ENCODE assay signal across 11 cellular contexts in the genomic region with DNA sequence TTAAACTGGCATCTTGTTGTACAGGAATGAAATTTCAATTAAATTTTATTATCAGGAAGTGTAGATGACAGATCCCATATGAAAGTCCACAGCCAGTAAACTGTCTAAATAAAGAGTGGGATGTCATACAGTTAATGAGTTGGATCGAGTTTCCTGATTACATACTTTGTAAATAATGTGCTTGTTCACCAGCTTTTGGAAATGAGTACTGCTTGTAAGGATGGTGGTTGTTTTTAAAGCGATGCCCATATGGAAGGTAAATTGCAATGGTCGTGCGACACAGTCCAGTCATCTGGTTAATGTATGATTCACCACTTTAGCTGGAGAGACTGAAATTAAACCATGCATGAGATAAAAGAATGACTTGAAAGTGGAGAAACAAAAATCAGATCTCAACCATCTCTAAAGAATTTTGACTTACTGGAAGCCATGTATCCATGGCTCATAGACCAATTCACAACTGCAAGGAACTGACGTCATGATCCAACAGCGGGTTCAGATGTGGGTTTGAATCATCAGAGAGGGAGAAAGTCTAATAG. TPM values are rescaled to one million over a fixed set of nuclear protein-coding genes. Genes with fewer than 3 reads are reported as not detected.
DNase-seq lines count a peak whose midpoint lies in the region; ATAC-seq and TF ChIP-seq lines count a peak whose summit lies in the region.
"Had no signal": no experiment of that assay in that cellular context is flagged by ENCODE, and none has a peak within 500 bp of the region (broad histone marks: within the 10 kb centered on the region; RNA-seq: fewer than 3 reads in every experiment).

No MANE protein-coding gene starts in this region.

- no peak overlapping the region for H4K8ac ChIP-seq in trophoblast cell (ENCODE audit: low read depth, low read length)

- WGBS in trophoblast cell (ENCODE audit: extremely low coverage, insufficient coverage, insufficient read length): no CpG with 5 or more reads among the region's 6 CpGs

- H2BK5ac ChIP-seq in trophoblast cell (ENCODE audit: low read depth, low read length, poor library complexity): no peak overlapping the region

- H3K36me3 ChIP-seq in trophoblast cell (ENCODE audit: control insufficient read depth in 1 of 2, insufficient read depth in 2 of 2, low read length in 2 of 2): no peaks in the 10 kb centered on the region
- H3K36me3 ChIP-seq: tibial artery had no signal

- H3K79me2 ChIP-seq in trophoblast cell (ENCODE audit: control insufficient read depth, insufficient read depth, low read length, poor library complexity): no peaks in the 10 kb centered on the region

- no peak for ATAC-seq in GM18868 (IDR thresholded peaks at IDR 0.05; ENCODE audit: unreplicated experiment)
- ATAC-seq: body of pancreas, left lobe of liver had no signal

- no peaks in the 10 kb centered on the region for H3K4me1 ChIP-seq in trophoblast cell (ENCODE audit: control insufficient read depth in 1 of 2, insufficient read depth in 2 of 2, low read length in 2 of 2)
- H3K4me1 ChIP-seq: body of pancreas, tibial artery had no signal

- no peak overlapping the region for H4K12ac ChIP-seq in trophoblast cell (ENCODE audit: low read depth, low read length)

- no peak overlapping the region for H2BK12ac ChIP-seq in trophoblast cell (ENCODE audit: low read length)

- no peak overlapping the region for H2BK120ac ChIP-seq in trophoblast cell (ENCODE audit: insufficient read depth, low read length, poor library complexity)

- no peaks in the 10 kb centered on the region for H3K27me3 ChIP-seq in trophoblast cell (ENCODE audit: insufficient read depth, low read length)
- H3K27me3 ChIP-seq: body of pancreas had no signal

- H3K79me1 ChIP-seq in trophoblast cell (ENCODE audit: low read length): no peaks in the 10 kb centered on the region

- H3K14ac ChIP-seq in trophoblast cell (ENCODE audit: low read length): no peak overlapping the region

- no peak overlapping the region for H3K4ac ChIP-seq in trophoblast cell (ENCODE audit: low read depth, low read length)

- no peak overlapping the region for H2AFZ ChIP-seq in trophoblast cell (ENCODE audit: insufficient read depth, low read length, poor library complexity)

- intact Hi-C loops in cardiac septum (cut with DNase I): no loop called here

- DNase-seq in EH (ENCODE audit: low read depth) (peak; percentile 84), LNCaP clone FGC (ENCODE audit: low read depth) (peak; percentile 89), choroid plexus epithelial cell (ENCODE audit: low read depth) (peak; percentile 10), trophoblast cell (peak; percentile 69 to 75), cardiac septum (ENCODE audit: low spot score) (no peak)
- DNase-seq in stimulated activated CD4-positive, alpha-beta T cell treated with anti-CD3 and anti-CD28 coated beads, Interleukin-12 subunit alpha, Interleukin-12 subunit beta, amount 100 ng/mL, for 4 hours: no peak
- DNase-seq: body of pancreas, tibial artery had no signal

- H3K9me3 ChIP-seq in trophoblast cell (ENCODE audit: insufficient read depth, low read depth, low read length): no peaks in the 10 kb centered on the region
- H3K9me3 ChIP-seq: body of pancreas, tibial artery had no signal

- no peak overlapping the region for H3K4me2 ChIP-seq in trophoblast cell (ENCODE audit: low read length)

- no peak overlapping the region for H3K23ac ChIP-seq in trophoblast cell (ENCODE audit: low read length)

- H3K9ac ChIP-seq in trophoblast cell (ENCODE audit: low read length): no peak overlapping the region

- H4K91ac ChIP-seq in trophoblast cell (ENCODE audit: low read depth, low read length): no peak overlapping the region

- TF ChIP-seq CTCF in LNCaP clone FGC (IDR thresholded peaks at IDR 0.05; ENCODE audit: control insufficient read depth, extremely low read depth, insufficient read depth): no peak
- TF ChIP-seq CTCF in choroid plexus epithelial cell (conservative IDR thresholded peaks at IDR 0.05; ENCODE audit: low read depth, low read length): no peak

- no peak overlapping the region for H2AK5ac ChIP-seq in trophoblast cell (ENCODE audit: low read length)

- no peak overlapping the region for H3K27ac ChIP-seq in trophoblast cell (ENCODE audit: low read depth, low read length)
- H3K27ac ChIP-seq: body of pancreas, tibial artery had no signal

- H3K4me3 ChIP-seq in LNCaP clone FGC (ENCODE audit: low read depth, low read length) (no peak overlapping the region), choroid plexus epithelial cell (ENCODE audit: low read depth, low read length) (no peak overlapping the region), trophoblast cell (ENCODE audit: low read depth, low read length) (no peak overlapping the region)
- H3K4me3 ChIP-seq: body of pancreas, tibial artery had no signal

- H3K18ac ChIP-seq in trophoblast cell (ENCODE audit: low read length): no peak overlapping the region

RNA-seq across cellular contexts. Expression of gene MAP10, which starts 48.8 kb away (rescaled TPM):
- polyA plus RNA-seq in trophoblast cell (2013): 0.94 and 1.1 TPM in 2 replicates
- 2.3 TPM for total RNA-seq in cardiac septum
- total RNA-seq: G401 had no signal

Comparison
In these comparisons a context has a peak if more than half of its experiments do, and no peak if none do; other contexts are left out.
1. DNase-seq: peak in EH (single experiment), LNCaP clone FGC (single experiment), choroid plexus epithelial cell (single experiment) and trophoblast cell (2 of 2); none in cardiac septum (single experiment) and stimulated activated CD4-positive, alpha-beta T cell treated with anti-CD3 and anti-CD28 coated beads, Interleukin-12 subunit alpha, Interleukin-12 subunit beta, amount 100 ng/mL, for 4 hours (single experiment).